Comparison of ENCODE assay signal across 1 cellular context in genomic region chr3:14301558-14301957, GRCh38.
TF ChIP-seq lines count a peak whose summit lies in the region.

No MANE protein-coding gene starts in this region.

TF ChIP-seq in HepG2, 621 proteins besides CTCF, POLR2A, EP300 and RAD21 (continued from another document and continues in another):
- TF ChIP-seq, protein P1, sequence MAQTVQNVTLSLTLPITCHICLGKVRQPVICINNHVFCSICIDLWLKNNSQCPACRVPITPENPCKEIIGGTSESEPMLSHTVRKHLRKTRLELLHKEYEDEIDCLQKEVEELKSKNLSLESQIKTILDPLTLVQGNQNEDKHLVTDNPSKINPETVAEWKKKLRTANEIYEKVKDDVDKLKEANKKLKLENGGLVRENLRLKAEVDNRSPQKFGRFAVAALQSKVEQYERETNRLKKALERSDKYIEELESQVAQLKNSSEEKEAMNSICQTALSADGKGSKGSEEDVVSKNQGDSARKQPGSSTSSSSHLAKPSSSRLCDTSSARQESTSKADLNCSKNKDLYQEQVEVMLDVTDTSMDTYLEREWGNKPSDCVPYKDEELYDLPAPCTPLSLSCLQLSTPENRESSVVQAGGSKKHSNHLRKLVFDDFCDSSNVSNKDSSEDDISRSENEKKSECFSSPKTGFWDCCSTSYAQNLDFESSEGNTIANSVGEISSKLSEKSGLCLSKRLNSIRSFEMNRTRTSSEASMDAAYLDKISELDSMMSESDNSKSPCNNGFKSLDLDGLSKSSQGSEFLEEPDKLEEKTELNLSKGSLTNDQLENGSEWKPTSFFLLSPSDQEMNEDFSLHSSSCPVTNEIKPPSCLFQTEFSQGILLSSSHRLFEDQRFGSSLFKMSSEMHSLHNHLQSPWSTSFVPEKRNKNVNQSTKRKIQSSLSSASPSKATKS (CRISPR knock-in tag; IDR thresholded peaks at IDR 0.05): no peak
- TF ChIP-seq ISL2 (CRISPR knock-in tag; IDR thresholded peaks at IDR 0.05) (no peak), TRIM24 (CRISPR knock-in tag; IDR thresholded peaks at IDR 0.05) (no peak), ZNF260 (CRISPR knock-in tag; IDR thresholded peaks at IDR 0.05; ENCODE audit: borderline replicate concordance, low read depth) (no peak), ZGPAT (CRISPR knock-in tag; IDR thresholded peaks at IDR 0.05) (no peak), ZNF556 (CRISPR knock-in tag; IDR thresholded peaks at IDR 0.05; ENCODE audit: borderline replicate concordance) (no peak), TAF1 (CRISPR knock-in tag; IDR thresholded peaks at IDR 0.05) (no peak), GTF3A (CRISPR knock-in tag; conservative IDR thresholded peaks at IDR 0.05) (no peak), CHD4 (IDR thresholded peaks at IDR 0.05; ENCODE audit: borderline replicate concordance, low read length) (no peak), ZNF672 (CRISPR knock-in tag; IDR thresholded peaks at IDR 0.05) (no peak), ZNF577 (CRISPR knock-in tag; IDR thresholded peaks at IDR 0.05; ENCODE audit: borderline replicate concordance, low read depth) (no peak), SUZ12 (IDR thresholded peaks at IDR 0.05; ENCODE audit: low read depth, low read length) (no peak), SP4 (CRISPR knock-in tag; IDR thresholded peaks at IDR 0.05) (no peak), ELF3 (CRISPR knock-in tag; IDR thresholded peaks at IDR 0.05) (no peak), ZNF317 (CRISPR knock-in tag; IDR thresholded peaks at IDR 0.05) (no peak), TGIF2 (CRISPR knock-in tag; IDR thresholded peaks at IDR 0.05) (no peak), NFYC (CRISPR knock-in tag; IDR thresholded peaks at IDR 0.05) (no peak), E2F5 (CRISPR knock-in tag; conservative IDR thresholded peaks at IDR 0.05) (no peak), ZFP37 (CRISPR knock-in tag; IDR thresholded peaks at IDR 0.05; ENCODE audit: borderline replicate concordance) (no peak), ZNF781 (CRISPR knock-in tag; IDR thresholded peaks at IDR 0.05; ENCODE audit: borderline replicate concordance, not compliant biosample characterization) (no peak), ZSCAN9 (CRISPR knock-in tag; IDR thresholded peaks at IDR 0.05; ENCODE audit: borderline replicate concordance) (no peak), TEAD3 (CRISPR knock-in tag; optimal IDR thresholded peaks at IDR 0.05; ENCODE audit: borderline replicate concordance) (peak; percentile 49), MTA1 (CRISPR knock-in tag; IDR thresholded peaks at IDR 0.05; ENCODE audit: borderline replicate concordance) (no peak), ZBTB37 (CRISPR knock-in tag; IDR thresholded peaks at IDR 0.05) (no peak), ZFP82 (CRISPR knock-in tag; IDR thresholded peaks at IDR 0.05; ENCODE audit: borderline replicate concordance) (no peak), CBX5 (CRISPR knock-in tag; IDR thresholded peaks at IDR 0.05; ENCODE audit: borderline replicate concordance) (no peak), NFKBIZ (CRISPR knock-in tag; IDR thresholded peaks at IDR 0.05) (no peak), ZBTB38 (CRISPR knock-in tag; IDR thresholded peaks at IDR 0.05) (no peak), SKI (IDR thresholded peaks at IDR 0.05; ENCODE audit: partially characterized antibody) (no peak), MZF1 (CRISPR knock-in tag; IDR thresholded peaks at IDR 0.05; ENCODE audit: borderline replicate concordance) (no peak), ZBTB8A (CRISPR knock-in tag; IDR thresholded peaks at IDR 0.05; ENCODE audit: borderline replicate concordance, low read depth) (no peak), ZSCAN21 (CRISPR knock-in tag; IDR thresholded peaks at IDR 0.05; ENCODE audit: borderline replicate concordance) (no peak)
- TF ChIP-seq, protein P2, sequence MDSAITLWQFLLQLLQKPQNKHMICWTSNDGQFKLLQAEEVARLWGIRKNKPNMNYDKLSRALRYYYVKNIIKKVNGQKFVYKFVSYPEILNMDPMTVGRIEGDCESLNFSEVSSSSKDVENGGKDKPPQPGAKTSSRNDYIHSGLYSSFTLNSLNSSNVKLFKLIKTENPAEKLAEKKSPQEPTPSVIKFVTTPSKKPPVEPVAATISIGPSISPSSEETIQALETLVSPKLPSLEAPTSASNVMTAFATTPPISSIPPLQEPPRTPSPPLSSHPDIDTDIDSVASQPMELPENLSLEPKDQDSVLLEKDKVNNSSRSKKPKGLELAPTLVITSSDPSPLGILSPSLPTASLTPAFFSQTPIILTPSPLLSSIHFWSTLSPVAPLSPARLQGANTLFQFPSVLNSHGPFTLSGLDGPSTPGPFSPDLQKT (CRISPR knock-in tag; IDR thresholded peaks at IDR 0.05; ENCODE audit: borderline replicate concordance): no peak
- TF ChIP-seq, protein P3, sequence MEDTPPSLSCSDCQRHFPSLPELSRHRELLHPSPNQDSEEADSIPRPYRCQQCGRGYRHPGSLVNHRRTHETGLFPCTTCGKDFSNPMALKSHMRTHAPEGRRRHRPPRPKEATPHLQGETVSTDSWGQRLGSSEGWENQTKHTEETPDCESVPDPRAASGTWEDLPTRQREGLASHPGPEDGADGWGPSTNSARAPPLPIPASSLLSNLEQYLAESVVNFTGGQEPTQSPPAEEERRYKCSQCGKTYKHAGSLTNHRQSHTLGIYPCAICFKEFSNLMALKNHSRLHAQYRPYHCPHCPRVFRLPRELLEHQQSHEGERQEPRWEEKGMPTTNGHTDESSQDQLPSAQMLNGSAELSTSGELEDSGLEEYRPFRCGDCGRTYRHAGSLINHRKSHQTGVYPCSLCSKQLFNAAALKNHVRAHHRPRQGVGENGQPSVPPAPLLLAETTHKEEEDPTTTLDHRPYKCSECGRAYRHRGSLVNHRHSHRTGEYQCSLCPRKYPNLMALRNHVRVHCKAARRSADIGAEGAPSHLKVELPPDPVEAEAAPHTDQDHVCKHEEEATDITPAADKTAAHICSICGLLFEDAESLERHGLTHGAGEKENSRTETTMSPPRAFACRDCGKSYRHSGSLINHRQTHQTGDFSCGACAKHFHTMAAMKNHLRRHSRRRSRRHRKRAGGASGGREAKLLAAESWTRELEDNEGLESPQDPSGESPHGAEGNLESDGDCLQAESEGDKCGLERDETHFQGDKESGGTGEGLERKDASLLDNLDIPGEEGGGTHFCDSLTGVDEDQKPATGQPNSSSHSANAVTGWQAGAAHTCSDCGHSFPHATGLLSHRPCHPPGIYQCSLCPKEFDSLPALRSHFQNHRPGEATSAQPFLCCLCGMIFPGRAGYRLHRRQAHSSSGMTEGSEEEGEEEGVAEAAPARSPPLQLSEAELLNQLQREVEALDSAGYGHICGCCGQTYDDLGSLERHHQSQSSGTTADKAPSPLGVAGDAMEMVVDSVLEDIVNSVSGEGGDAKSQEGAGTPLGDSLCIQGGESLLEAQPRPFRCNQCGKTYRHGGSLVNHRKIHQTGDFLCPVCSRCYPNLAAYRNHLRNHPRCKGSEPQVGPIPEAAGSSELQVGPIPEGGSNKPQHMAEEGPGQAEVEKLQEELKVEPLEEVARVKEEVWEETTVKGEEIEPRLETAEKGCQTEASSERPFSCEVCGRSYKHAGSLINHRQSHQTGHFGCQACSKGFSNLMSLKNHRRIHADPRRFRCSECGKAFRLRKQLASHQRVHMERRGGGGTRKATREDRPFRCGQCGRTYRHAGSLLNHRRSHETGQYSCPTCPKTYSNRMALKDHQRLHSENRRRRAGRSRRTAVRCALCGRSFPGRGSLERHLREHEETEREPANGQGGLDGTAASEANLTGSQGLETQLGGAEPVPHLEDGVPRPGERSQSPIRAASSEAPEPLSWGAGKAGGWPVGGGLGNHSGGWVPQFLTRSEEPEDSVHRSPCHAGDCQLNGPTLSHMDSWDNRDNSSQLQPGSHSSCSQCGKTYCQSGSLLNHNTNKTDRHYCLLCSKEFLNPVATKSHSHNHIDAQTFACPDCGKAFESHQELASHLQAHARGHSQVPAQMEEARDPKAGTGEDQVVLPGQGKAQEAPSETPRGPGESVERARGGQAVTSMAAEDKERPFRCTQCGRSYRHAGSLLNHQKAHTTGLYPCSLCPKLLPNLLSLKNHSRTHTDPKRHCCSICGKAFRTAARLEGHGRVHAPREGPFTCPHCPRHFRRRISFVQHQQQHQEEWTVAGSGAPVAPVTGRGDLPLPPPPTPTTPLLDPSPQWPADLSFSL (CRISPR knock-in tag; IDR thresholded peaks at IDR 0.05): no peak
- TF ChIP-seq, protein P4, sequence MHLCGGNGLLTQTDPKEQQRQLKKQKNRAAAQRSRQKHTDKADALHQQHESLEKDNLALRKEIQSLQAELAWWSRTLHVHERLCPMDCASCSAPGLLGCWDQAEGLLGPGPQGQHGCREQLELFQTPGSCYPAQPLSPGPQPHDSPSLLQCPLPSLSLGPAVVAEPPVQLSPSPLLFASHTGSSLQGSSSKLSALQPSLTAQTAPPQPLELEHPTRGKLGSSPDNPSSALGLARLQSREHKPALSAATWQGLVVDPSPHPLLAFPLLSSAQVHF (CRISPR knock-in tag; IDR thresholded peaks at IDR 0.05): no peak
- TF ChIP-seq, protein P5, sequence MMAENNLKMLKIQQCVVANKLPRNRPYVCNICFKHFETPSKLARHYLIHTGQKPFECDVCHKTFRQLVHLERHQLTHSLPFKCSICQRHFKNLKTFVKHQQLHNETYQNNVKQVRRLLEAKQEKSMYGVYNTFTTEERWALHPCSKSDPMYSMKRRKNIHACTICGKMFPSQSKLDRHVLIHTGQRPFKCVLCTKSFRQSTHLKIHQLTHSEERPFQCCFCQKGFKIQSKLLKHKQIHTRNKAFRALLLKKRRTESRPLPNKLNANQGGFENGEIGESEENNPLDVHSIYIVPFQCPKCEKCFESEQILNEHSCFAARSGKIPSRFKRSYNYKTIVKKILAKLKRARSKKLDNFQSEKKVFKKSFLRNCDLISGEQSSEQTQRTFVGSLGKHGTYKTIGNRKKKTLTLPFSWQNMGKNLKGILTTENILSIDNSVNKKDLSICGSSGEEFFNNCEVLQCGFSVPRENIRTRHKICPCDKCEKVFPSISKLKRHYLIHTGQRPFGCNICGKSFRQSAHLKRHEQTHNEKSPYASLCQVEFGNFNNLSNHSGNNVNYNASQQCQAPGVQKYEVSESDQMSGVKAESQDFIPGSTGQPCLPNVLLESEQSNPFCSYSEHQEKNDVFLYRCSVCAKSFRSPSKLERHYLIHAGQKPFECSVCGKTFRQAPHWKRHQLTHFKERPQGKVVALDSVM (CRISPR knock-in tag; IDR thresholded peaks at IDR 0.05): no peak
- TF ChIP-seq, protein P6, sequence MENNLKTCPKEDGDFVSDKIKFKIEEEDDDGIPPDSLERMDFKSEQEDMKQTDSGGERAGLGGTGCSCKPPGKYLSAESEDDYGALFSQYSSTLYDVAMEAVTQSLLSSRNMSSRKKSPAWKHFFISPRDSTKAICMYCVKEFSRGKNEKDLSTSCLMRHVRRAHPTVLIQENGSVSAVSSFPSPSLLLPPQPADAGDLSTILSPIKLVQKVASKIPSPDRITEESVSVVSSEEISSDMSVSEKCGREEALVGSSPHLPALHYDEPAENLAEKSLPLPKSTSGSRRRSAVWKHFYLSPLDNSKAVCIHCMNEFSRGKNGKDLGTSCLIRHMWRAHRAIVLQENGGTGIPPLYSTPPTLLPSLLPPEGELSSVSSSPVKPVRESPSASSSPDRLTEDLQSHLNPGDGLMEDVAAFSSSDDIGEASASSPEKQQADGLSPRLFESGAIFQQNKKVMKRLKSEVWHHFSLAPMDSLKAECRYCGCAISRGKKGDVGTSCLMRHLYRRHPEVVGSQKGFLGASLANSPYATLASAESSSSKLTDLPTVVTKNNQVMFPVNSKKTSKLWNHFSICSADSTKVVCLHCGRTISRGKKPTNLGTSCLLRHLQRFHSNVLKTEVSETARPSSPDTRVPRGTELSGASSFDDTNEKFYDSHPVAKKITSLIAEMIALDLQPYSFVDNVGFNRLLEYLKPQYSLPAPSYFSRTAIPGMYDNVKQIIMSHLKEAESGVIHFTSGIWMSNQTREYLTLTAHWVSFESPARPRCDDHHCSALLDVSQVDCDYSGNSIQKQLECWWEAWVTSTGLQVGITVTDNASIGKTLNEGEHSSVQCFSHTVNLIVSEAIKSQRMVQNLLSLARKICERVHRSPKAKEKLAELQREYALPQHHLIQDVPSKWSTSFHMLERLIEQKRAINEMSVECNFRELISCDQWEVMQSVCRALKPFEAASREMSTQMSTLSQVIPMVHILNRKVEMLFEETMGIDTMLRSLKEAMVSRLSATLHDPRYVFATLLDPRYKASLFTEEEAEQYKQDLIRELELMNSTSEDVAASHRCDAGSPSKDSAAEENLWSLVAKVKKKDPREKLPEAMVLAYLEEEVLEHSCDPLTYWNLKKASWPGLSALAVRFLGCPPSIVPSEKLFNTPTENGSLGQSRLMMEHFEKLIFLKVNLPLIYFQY (CRISPR knock-in tag; IDR thresholded peaks at IDR 0.05; ENCODE audit: borderline replicate concordance): no peak
